14 cellular contexts compared by ENCODE assay signal in the genomic region with DNA sequence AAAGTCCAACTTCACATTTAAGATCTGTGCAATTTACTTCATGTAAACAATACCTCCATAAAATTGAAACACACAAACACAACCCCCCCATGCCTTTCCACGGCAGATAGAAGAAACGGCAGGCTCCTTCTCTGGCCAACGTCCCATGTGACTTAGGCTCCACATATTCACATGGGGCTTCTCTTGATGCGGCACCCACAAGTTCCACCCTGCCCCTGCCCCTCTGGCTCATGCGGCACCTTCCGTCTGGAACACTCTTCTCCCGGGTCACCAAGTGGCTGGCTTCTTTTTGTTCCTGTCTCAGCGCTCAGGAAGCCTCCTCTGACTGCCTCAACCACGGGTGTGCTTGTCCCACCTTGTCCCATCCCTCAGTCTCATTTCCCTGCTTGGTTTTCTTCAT. TPM values are rescaled to one million over a fixed set of nuclear protein-coding genes. Genes with fewer than 3 reads are reported as not detected.
"Had no signal": no experiment of that assay in that cellular context is flagged by ENCODE, and none has a peak within 500 bp of the region (broad histone marks: within the 10 kb centered on the region; RNA-seq: fewer than 3 reads in every experiment).

No MANE protein-coding gene starts in this region.

- H3K27ac Mint-ChIP-seq: activated CD4-positive, alpha-beta T cell treated with anti-CD3 and anti-CD28 coated beads, Interleukin-2, amount 10 ng/mL, durations not matched to agents 24 days and 14 days had no signal

- DNase-seq: activated CD4-positive, alpha-beta T cell treated with anti-CD3 and anti-CD28 coated beads, Interleukin-2, amount 10 ng/mL, durations not matched to agents 24 days and 14 days; activated CD8-positive, alpha-beta memory T cell treated with anti-CD3 and anti-CD28 coated beads for 24 hours; activated effector memory CD4-positive, alpha-beta T cell treated with anti-CD3 and anti-CD28 coated beads, Interleukin-2, amount 50 U/mL, for 16 hours; heart right ventricle; left lung; pancreas; stimulated activated CD4-positive, alpha-beta T cell treated with anti-CD3 and anti-CD28 coated beads, Interleukin-15, amount 100 ng/mL, for 24 hours; stimulated activated CD4-positive, alpha-beta T cell treated with anti-CD3 and anti-CD28 coated beads, Interleukin-4, amount 100 ng/mL, for 24 hours; WERI-Rb-1 had no signal

- ATAC-seq: heart right ventricle, left lung, pancreas had no signal

- H3K9me3 Mint-ChIP-seq: activated CD4-positive, alpha-beta T cell treated with anti-CD3 and anti-CD28 coated beads, Interleukin-2, amount 10 ng/mL, durations not matched to agents 24 days and 14 days had no signal

- H3K4me3 ChIP-seq: heart right ventricle, left lung, pancreas, tibial nerve had no signal

- H3K27me3 ChIP-seq: heart right ventricle, left lung, pancreas, tibial nerve had no signal

- H3K27ac ChIP-seq: heart right ventricle, left lung, pancreas, tibial nerve, WERI-Rb-1 had no signal

- H3K27me3 Mint-ChIP-seq: activated CD4-positive, alpha-beta T cell treated with anti-CD3 and anti-CD28 coated beads, Interleukin-2, amount 10 ng/mL, durations not matched to agents 24 days and 14 days had no signal

- H3K4me3 Mint-ChIP-seq: activated CD4-positive, alpha-beta T cell treated with anti-CD3 and anti-CD28 coated beads, Interleukin-2, amount 10 ng/mL, durations not matched to agents 24 days and 14 days had no signal

RNA-seq across cellular contexts. Expression of a gene that starts 36.9 kb away (rescaled TPM):
- total RNA-seq: frontal cortex, renal cortical epithelial cell had no signal
- polyA plus RNA-seq: keratinocyte, neural cell had no signal
